Comparison of ENCODE assay signal across 16 cellular contexts in the genomic region with DNA sequence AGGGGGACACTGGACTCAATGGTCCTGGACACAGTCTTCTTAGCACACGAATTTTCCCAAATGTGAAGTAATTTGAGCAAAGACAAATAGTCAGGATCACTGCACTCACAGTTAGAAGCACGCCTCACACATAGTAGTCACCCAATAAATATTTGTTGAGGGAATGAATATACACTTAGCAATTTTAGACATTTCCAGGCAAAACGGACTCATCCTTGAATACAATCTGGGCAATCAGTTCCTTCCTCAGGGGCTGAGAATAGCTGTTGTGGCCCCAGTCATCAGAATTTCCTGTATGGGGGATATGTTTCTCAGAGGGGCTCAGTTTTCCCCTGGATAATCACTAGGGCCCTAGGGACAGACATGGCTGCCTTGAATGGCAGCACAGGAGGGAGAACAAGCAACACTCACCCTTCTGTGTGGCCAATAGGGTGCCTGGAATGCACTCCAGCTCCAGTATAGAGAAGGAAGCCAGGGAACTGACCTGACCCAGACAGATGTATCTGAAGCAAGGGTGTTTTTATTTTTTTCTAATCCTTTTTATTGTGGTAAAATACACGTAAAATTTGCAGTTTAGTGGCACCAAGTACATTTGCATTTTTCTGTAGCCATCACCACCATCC.
DNase-seq lines count a peak whose midpoint lies in the region; ATAC-seq and TF ChIP-seq lines count a peak whose summit lies in the region.
"Had no signal": no experiment of that assay in that cellular context is flagged by ENCODE, and none has a peak within 500 bp of the region (broad histone marks: within the 10 kb centered on the region; RNA-seq: fewer than 3 reads in every experiment).

No MANE protein-coding gene starts in this region.

- 13% methylated on average over 4 of the region's 4 CpGs for WGBS in SK-N-SH (ENCODE audit: low lambda C conversion rate)
- 44% methylated on average over 4 of the region's 4 CpGs for WGBS in smooth muscle cell (ENCODE audit: low lambda C conversion rate)

- TF ChIP-seq EP300 in SK-N-SH (IDR thresholded peaks at IDR 0.05; ENCODE audit: borderline replicate concordance in 1 of 2, low read depth in 1 of 2, low read length in 1 of 2): no peak; a peak in 1 of 4 replicates

- H3K4me1 ChIP-seq in SK-N-SH (ENCODE audit: control insufficient read depth in 1 of 2, insufficient read depth in 2 of 2, low read depth in 1 of 2, low read length in 1 of 2) (no peaks in the 10 kb centered on the region), smooth muscle cell (ENCODE audit: low read depth) (no peaks in the 10 kb centered on the region)
- H3K4me1 ChIP-seq: neural progenitor cell, right lobe of liver had no signal

- H3K9me2 ChIP-seq in SK-N-SH: no peaks in the 10 kb centered on the region

- H3F3A ChIP-seq in SK-N-SH (replicated peaks; ENCODE audit: insufficient read depth): peaks cover 5% of the 10 kb centered on the region
- H3F3A ChIP-seq in smooth muscle cell (ENCODE audit: low read depth): no peaks in the 10 kb centered on the region

- H3K9ac ChIP-seq in SK-N-SH: 0 out of 2 replicates have a peak overlapping the region, but pooled peaks have one; percentile 11
- no peak overlapping the region for H3K9ac ChIP-seq in smooth muscle cell (ENCODE audit: low read depth)
- H3K9ac ChIP-seq: neural progenitor cell had no signal

- H3K9me3 ChIP-seq in SK-N-SH (0 out of 2 replicates have a peak, but pooled peaks cover 6% of the 10 kb centered on the region), smooth muscle cell (replicated peaks; ENCODE audit: low read depth) (peaks cover 8% of the 10 kb centered on the region)
- H3K9me3 ChIP-seq: right lobe of liver had no signal

- peak overlapping the region; percentile 70; the same call in 1 of the 2 replicates for H2AFZ ChIP-seq in SK-N-SH (ENCODE audit: low read depth)
- no peak overlapping the region for H2AFZ ChIP-seq in smooth muscle cell (ENCODE audit: low read depth)
- H2AFZ ChIP-seq: neural progenitor cell had no signal

- peak; percentile 62 for DNase-seq in GM04504 (ENCODE audit: low read depth)
- DNase-seq in SK-N-SH: no peak
- peak; percentile 84 for DNase-seq in fibroblast of mammary gland (ENCODE audit: low read depth)
- no peak for DNase-seq in smooth muscle cell (lab: John Stamatoyannopoulos, UW; ENCODE audit: unreplicated experiment)
- DNase-seq in NCI-H1436 treated with DMSO at 0.1 percent for 48 hours (lab: John Stamatoyannopoulos, UW): no peak
- DNase-seq: activated CD4-positive, alpha-beta T cell treated with anti-CD3 and anti-CD28 coated beads for 1 hour; GF-D8; KBM-7; NCI-H1417 treated with DMSO at 0.1 percent for 48 hours; OCI-M1; T-helper 1 cell had no signal

- CTCF ChIA-PET in SK-N-SH (lab: Yijun Ruan, JAX): interaction anchor here (1.2 kb wide), 1 partner anchor 10 kb away, joined by 3 read pairs; no protein-coding TSS in a partner anchor

- TF ChIP-seq RAD21 in SK-N-SH (IDR thresholded peaks at IDR 0.05; ENCODE audit: low read length): no peak

- H3K4me2 ChIP-seq in SK-N-SH (no peak overlapping the region), smooth muscle cell (peak overlapping the region; percentile 20)
- H3K4me2 ChIP-seq: neural progenitor cell had no signal

- TF ChIP-seq CTCF in SK-N-SH (IDR thresholded peaks at IDR 0.05) (no peak), fibroblast of mammary gland (conservative IDR thresholded peaks at IDR 0.05; ENCODE audit: control insufficient read depth, insufficient read depth, low read depth, low read length) (no peak), smooth muscle cell (IDR thresholded peaks at IDR 0.05; ENCODE audit: borderline replicate concordance, insufficient read depth, poor library complexity, severe bottlenecking) (no peak)

- POLR2A ChIA-PET in SK-N-SH (lab: Yijun Ruan, JAX): no interaction called here

- H3K27ac ChIP-seq in SK-N-SH (ENCODE audit: low read depth in 2 of 2, low read length in 1 of 2) (peak overlapping the region in 1 of 2 experiments; percentile 72; a peak in 2 of 4 replicates), smooth muscle cell (ENCODE audit: low read depth) (peak overlapping the region; percentile 28)
- H3K27ac ChIP-seq: neural progenitor cell, right lobe of liver had no signal

- no peaks in the 10 kb centered on the region for H4K20me1 ChIP-seq in SK-N-SH (ENCODE audit: insufficient read depth)
- H4K20me1 ChIP-seq in smooth muscle cell (ENCODE audit: low read depth): no peaks in the 10 kb centered on the region

- H3K27me3 ChIP-seq in SK-N-SH (ENCODE audit: insufficient read depth): no peaks in the 10 kb centered on the region
- H3K27me3 ChIP-seq in smooth muscle cell (ENCODE audit: low read depth): peaks cover 15% of the 10 kb centered on the region
- H3K27me3 ChIP-seq: neural progenitor cell, right lobe of liver had no signal

- H3K4me3 ChIP-seq in SK-N-SH (ENCODE audit: low read depth in 2 of 2, low read length in 1 of 2) (no peak overlapping the region), fibroblast of mammary gland (ENCODE audit: control insufficient read depth, low read depth, low read length) (no peak overlapping the region), smooth muscle cell (no peak overlapping the region)
- H3K4me3 ChIP-seq: neural progenitor cell, right lobe of liver had no signal

- ATAC-seq in HG02610 (IDR thresholded peaks at IDR 0.05; ENCODE audit: unreplicated experiment): no peak
- ATAC-seq in HG03095 (IDR thresholded peaks at IDR 0.05; ENCODE audit: unreplicated experiment): no peak
- ATAC-seq: stimulated activated memory B cell treated with anti-CD40 and anti-IgM and Interleukin-4, amounts not matched to agents 10 μg/mL and 1 μg/mL and 100 μg/mL, for 72 hours had no signal

- no peaks in the 10 kb centered on the region for H3K36me3 ChIP-seq in SK-N-SH (replicated peaks in 1 of 2; ENCODE audit: control insufficient read depth in 1 of 2, insufficient read depth in 2 of 2, low read length in 1 of 2)
- no peaks in the 10 kb centered on the region for H3K36me3 ChIP-seq in smooth muscle cell (ENCODE audit: low read depth)
- H3K36me3 ChIP-seq: neural progenitor cell, right lobe of liver had no signal

- H3K79me2 ChIP-seq in SK-N-SH (ENCODE audit: insufficient read depth): no peaks in the 10 kb centered on the region
- H3K79me2 ChIP-seq in smooth muscle cell (ENCODE audit: low read depth): no peaks in the 10 kb centered on the region

TF ChIP-seq in SK-N-SH, 30 proteins besides CTCF, POLR2A, EP300 and RAD21:
- TF ChIP-seq RFX5 (IDR thresholded peaks at IDR 0.05; ENCODE audit: low read length) (no peak), MEF2A (IDR thresholded peaks at IDR 0.05; ENCODE audit: borderline replicate concordance, low read depth) (no peak), TCF12 (IDR thresholded peaks at IDR 0.05) (peak; percentile 24; the same call in 1 of the 2 replicates), FOSL2 (IDR thresholded peaks at IDR 0.05; ENCODE audit: borderline replicate concordance, low read depth) (no peak), GABPA (IDR thresholded peaks at IDR 0.05; ENCODE audit: low read depth) (no peak), TAF1 (IDR thresholded peaks at IDR 0.05; ENCODE audit: borderline replicate concordance, low read depth, low read length) (no peak), FOXM1 (IDR thresholded peaks at IDR 0.05; ENCODE audit: low read depth) (no peak), SIN3A (IDR thresholded peaks at IDR 0.05; ENCODE audit: borderline replicate concordance, low read depth, low read length) (no peak), POLR2AphosphoS5 (IDR thresholded peaks at IDR 0.05; ENCODE audit: low read depth, low read length) (no peak), NFIC (IDR thresholded peaks at IDR 0.05; ENCODE audit: borderline replicate concordance) (no peak), RXRA (IDR thresholded peaks at IDR 0.05; ENCODE audit: borderline replicate concordance, low read depth) (no peak), CHD2 (IDR thresholded peaks at IDR 0.05; ENCODE audit: low read length, partially characterized antibody) (no peak), JUND (IDR thresholded peaks at IDR 0.05) (0 out of 2 replicates have a peak, but pooled peaks have one; percentile 31), SMC3 (IDR thresholded peaks at IDR 0.05; ENCODE audit: low read depth, low read length) (no peak)
- TF ChIP-seq, protein P1, sequence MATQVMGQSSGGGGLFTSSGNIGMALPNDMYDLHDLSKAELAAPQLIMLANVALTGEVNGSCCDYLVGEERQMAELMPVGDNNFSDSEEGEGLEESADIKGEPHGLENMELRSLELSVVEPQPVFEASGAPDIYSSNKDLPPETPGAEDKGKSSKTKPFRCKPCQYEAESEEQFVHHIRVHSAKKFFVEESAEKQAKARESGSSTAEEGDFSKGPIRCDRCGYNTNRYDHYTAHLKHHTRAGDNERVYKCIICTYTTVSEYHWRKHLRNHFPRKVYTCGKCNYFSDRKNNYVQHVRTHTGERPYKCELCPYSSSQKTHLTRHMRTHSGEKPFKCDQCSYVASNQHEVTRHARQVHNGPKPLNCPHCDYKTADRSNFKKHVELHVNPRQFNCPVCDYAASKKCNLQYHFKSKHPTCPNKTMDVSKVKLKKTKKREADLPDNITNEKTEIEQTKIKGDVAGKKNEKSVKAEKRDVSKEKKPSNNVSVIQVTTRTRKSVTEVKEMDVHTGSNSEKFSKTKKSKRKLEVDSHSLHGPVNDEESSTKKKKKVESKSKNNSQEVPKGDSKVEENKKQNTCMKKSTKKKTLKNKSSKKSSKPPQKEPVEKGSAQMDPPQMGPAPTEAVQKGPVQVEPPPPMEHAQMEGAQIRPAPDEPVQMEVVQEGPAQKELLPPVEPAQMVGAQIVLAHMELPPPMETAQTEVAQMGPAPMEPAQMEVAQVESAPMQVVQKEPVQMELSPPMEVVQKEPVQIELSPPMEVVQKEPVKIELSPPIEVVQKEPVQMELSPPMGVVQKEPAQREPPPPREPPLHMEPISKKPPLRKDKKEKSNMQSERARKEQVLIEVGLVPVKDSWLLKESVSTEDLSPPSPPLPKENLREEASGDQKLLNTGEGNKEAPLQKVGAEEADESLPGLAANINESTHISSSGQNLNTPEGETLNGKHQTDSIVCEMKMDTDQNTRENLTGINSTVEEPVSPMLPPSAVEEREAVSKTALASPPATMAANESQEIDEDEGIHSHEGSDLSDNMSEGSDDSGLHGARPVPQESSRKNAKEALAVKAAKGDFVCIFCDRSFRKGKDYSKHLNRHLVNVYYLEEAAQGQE (IDR thresholded peaks at IDR 0.05; ENCODE audit: low read depth, low read length): no peak
- TF ChIP-seq, protein P2, sequence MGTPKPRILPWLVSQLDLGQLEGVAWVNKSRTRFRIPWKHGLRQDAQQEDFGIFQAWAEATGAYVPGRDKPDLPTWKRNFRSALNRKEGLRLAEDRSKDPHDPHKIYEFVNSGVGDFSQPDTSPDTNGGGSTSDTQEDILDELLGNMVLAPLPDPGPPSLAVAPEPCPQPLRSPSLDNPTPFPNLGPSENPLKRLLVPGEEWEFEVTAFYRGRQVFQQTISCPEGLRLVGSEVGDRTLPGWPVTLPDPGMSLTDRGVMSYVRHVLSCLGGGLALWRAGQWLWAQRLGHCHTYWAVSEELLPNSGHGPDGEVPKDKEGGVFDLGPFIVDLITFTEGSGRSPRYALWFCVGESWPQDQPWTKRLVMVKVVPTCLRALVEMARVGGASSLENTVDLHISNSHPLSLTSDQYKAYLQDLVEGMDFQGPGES (IDR thresholded peaks at IDR 0.05; ENCODE audit: low read depth, low read length): no peak

Comparison
In these comparisons a context has a peak if more than half of its experiments do, and no peak if none do; other contexts are left out.
1. DNase-seq: peak in GM04504 (single experiment) and fibroblast of mammary gland (single experiment); none in SK-N-SH (single experiment), smooth muscle cell (single experiment) and NCI-H1436 treated with DMSO at 0.1 percent for 48 hours (single experiment).